2 cellular contexts compared by ENCODE assay signal in the genomic region with DNA sequence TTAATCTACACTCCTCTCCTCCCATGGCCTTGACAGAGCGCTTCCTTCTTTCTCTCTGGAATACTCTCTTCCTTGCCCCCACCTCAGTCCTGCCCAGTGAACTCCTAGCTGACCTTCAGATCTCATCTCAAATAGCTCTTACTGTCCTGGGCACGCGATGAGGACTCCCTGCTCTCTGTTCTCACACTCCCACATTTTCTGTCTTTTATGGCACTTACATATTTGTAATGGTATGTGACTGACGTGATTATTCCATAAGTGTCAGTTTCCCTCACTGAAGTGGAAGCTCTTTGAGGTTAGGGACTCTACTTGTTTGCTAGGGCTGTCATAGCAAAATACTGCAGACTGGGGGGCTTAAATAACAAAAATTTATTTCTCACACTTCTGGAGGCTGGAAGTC.
TF ChIP-seq lines count a peak whose summit lies in the region.

No MANE protein-coding gene starts in this region.

TF ChIP-seq in liver, 16 proteins besides CTCF, POLR2A, EP300 and RAD21:
- no peak for TF ChIP-seq HNF4G (IDR thresholded peaks at IDR 0.05)
- TF ChIP-seq SP1 (IDR thresholded peaks at IDR 0.05) = no peak
- TF ChIP-seq FOXA2 (IDR thresholded peaks at IDR 0.05) = no peak

TF ChIP-seq in HepG2, 621 proteins besides CTCF, POLR2A, EP300 and RAD21:
- TF ChIP-seq ZNF205 (CRISPR knock-in tag; IDR thresholded peaks at IDR 0.05) (no peak), ZKSCAN8 (CRISPR knock-in tag; IDR thresholded peaks at IDR 0.05; ENCODE audit: borderline replicate concordance) (no peak), ZNF530 (CRISPR knock-in tag; IDR thresholded peaks at IDR 0.05; ENCODE audit: low read depth) (no peak), ZNF724P (CRISPR knock-in tag; IDR thresholded peaks at IDR 0.05; ENCODE audit: borderline replicate concordance) (no peak), ZNF274 (CRISPR knock-in tag; IDR thresholded peaks at IDR 0.05) (no peak), ZNF354B (CRISPR knock-in tag; IDR thresholded peaks at IDR 0.05) (no peak), CENPT (CRISPR knock-in tag; IDR thresholded peaks at IDR 0.05; ENCODE audit: low read depth) (no peak), MAF1 (CRISPR knock-in tag; IDR thresholded peaks at IDR 0.05; ENCODE audit: borderline replicate concordance) (no peak), PHF5A (CRISPR knock-in tag; IDR thresholded peaks at IDR 0.05; ENCODE audit: low read depth, unreplicated experiment) (no peak), MTF1 (CRISPR knock-in tag; IDR thresholded peaks at IDR 0.05) (no peak), GABPB1 (CRISPR knock-in tag; IDR thresholded peaks at IDR 0.05) (no peak), ZNF746 (CRISPR knock-in tag; IDR thresholded peaks at IDR 0.05) (no peak), ZNF337 (CRISPR knock-in tag; IDR thresholded peaks at IDR 0.05; ENCODE audit: borderline replicate concordance, low read depth) (no peak), KAT2B (IDR thresholded peaks at IDR 0.05; ENCODE audit: borderline replicate concordance, low read depth, low read length) (no peak)
- TF ChIP-seq, protein P1, sequence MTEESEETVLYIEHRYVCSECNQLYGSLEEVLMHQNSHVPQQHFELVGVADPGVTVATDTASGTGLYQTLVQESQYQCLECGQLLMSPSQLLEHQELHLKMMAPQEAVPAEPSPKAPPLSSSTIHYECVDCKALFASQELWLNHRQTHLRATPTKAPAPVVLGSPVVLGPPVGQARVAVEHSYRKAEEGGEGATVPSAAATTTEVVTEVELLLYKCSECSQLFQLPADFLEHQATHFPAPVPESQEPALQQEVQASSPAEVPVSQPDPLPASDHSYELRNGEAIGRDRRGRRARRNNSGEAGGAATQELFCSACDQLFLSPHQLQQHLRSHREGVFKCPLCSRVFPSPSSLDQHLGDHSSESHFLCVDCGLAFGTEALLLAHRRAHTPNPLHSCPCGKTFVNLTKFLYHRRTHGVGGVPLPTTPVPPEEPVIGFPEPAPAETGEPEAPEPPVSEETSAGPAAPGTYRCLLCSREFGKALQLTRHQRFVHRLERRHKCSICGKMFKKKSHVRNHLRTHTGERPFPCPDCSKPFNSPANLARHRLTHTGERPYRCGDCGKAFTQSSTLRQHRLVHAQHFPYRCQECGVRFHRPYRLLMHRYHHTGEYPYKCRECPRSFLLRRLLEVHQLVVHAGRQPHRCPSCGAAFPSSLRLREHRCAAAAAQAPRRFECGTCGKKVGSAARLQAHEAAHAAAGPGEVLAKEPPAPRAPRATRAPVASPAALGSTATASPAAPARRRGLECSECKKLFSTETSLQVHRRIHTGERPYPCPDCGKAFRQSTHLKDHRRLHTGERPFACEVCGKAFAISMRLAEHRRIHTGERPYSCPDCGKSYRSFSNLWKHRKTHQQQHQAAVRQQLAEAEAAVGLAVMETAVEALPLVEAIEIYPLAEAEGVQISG (CRISPR knock-in tag; IDR thresholded peaks at IDR 0.05) = no peak
- TF ChIP-seq, protein P2, sequence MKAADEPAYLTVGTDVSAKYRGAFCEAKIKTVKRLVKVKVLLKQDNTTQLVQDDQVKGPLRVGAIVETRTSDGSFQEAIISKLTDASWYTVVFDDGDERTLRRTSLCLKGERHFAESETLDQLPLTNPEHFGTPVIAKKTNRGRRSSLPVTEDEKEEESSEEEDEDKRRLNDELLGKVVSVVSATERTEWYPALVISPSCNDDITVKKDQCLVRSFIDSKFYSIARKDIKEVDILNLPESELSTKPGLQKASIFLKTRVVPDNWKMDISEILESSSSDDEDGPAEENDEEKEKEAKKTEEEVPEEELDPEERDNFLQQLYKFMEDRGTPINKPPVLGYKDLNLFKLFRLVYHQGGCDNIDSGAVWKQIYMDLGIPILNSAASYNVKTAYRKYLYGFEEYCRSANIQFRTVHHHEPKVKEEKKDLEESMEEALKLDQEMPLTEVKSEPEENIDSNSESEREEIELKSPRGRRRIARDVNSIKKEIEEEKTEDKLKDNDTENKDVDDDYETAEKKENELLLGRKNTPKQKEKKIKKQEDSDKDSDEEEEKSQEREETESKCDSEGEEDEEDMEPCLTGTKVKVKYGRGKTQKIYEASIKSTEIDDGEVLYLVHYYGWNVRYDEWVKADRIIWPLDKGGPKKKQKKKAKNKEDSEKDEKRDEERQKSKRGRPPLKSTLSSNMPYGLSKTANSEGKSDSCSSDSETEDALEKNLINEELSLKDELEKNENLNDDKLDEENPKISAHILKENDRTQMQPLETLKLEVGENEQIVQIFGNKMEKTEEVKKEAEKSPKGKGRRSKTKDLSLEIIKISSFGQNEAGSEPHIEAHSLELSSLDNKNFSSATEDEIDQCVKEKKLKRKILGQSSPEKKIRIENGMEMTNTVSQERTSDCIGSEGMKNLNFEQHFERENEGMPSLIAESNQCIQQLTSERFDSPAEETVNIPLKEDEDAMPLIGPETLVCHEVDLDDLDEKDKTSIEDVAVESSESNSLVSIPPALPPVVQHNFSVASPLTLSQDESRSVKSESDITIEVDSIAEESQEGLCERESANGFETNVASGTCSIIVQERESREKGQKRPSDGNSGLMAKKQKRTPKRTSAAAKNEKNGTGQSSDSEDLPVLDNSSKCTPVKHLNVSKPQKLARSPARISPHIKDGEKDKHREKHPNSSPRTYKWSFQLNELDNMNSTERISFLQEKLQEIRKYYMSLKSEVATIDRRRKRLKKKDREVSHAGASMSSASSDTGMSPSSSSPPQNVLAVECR (CRISPR knock-in tag; IDR thresholded peaks at IDR 0.05; ENCODE audit: borderline replicate concordance) = no peak
- TF ChIP-seq, protein P3, sequence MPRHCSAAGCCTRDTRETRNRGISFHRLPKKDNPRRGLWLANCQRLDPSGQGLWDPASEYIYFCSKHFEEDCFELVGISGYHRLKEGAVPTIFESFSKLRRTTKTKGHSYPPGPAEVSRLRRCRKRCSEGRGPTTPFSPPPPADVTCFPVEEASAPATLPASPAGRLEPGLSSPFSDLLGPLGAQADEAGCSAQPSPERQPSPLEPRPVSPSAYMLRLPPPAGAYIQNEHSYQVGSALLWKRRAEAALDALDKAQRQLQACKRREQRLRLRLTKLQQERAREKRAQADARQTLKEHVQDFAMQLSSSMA (CRISPR knock-in tag; IDR thresholded peaks at IDR 0.05) = no peak
